5 cellular contexts compared by ENCODE assay signal in genomic region chr6:31817929-31818511, GRCh38. TPM values are rescaled to one million over a fixed set of nuclear protein-coding genes. Genes with fewer than 3 reads are reported as not detected.
DNase-seq lines count a peak whose midpoint lies in the region; ATAC-seq and TF ChIP-seq lines count a peak whose summit lies in the region.
"Not testable (repeated sequence)": the region's sequence is repeated elsewhere in the genome, so short reads cannot be mapped to it uniquely, and the experiment has no call there.

No MANE protein-coding gene starts in this region.

- intact Hi-C loops in psoas muscle (cut with DNase I) = loop anchor here in 1 of 2 donors (10.0 kb wide), 1 partner anchor 1157 kb away; no protein-coding TSS in a partner anchor

- H3K9me3 Mint-ChIP-seq in activated T-cell treated with anti-CD3 and anti-CD28 coated beads, Interleukin-2, amount 50 U/mL, for 72 hours; effector memory CD8-positive, alpha-beta T cell: not testable (repeated sequence)

- H3K27ac ChIP-seq in HUES6 (ENCODE audit: low read depth, low read length) = not testable (repeated sequence)
- H3K27ac ChIP-seq in psoas muscle = peak overlapping the region; percentile 91

- H3K4me3 ChIP-seq in HUES6 (ENCODE audit: low read depth, low read length) (peak overlapping the region; percentile 54), psoas muscle (peak overlapping the region; percentile 73)

- not testable (repeated sequence) for H3K27me3 Mint-ChIP-seq in activated T-cell treated with anti-CD3 and anti-CD28 coated beads, Interleukin-2, amount 50 U/mL, for 72 hours (ENCODE audit: low read depth); effector memory CD8-positive, alpha-beta T cell

- TF ChIP-seq CTCF in psoas muscle (IDR thresholded peaks at IDR 0.05) = not testable (repeated sequence)

- peaks cover 54% of the 10 kb centered on the region for H3K4me1 Mint-ChIP-seq in activated T-cell treated with anti-CD3 and anti-CD28 coated beads, Interleukin-2, amount 50 U/mL, for 72 hours (ENCODE audit: low read depth)
- H3K4me1 Mint-ChIP-seq in effector memory CD8-positive, alpha-beta T cell (ENCODE audit: low read depth in 2 of 2) = peaks cover 38 to 48% of the 10 kb centered on the region in 2 donors

- H3K9me3 ChIP-seq in HUES6 (ENCODE audit: control insufficient read depth, insufficient read depth, low read depth, low read length); psoas muscle: not testable (repeated sequence)

- not testable (repeated sequence) for H3K27me3 ChIP-seq in HUES6 (ENCODE audit: control insufficient read depth, insufficient read depth, low read length); psoas muscle (ENCODE audit: insufficient read depth in 3 of 3, low read length in 2 of 3)

- not testable (repeated sequence) for H3K9ac ChIP-seq in HUES6 (ENCODE audit: low read length)

- ATAC-seq in activated T-cell treated with anti-CD3 and anti-CD28 coated beads, Interleukin-2, amount 50 U/mL, for 72 hours (replicated peaks in 1 of 2); effector memory CD8-positive, alpha-beta T cell (replicated peaks); left lobe of liver; psoas muscle: not testable (repeated sequence)

- peak overlapping the region; percentile 84 to 98 for H3K4me3 Mint-ChIP-seq in activated T-cell treated with anti-CD3 and anti-CD28 coated beads, Interleukin-2, amount 50 U/mL, for 72 hours
- peak overlapping the region; percentile 85 to 86 for H3K4me3 Mint-ChIP-seq in effector memory CD8-positive, alpha-beta T cell

- not testable (repeated sequence) for H3K36me3 ChIP-seq in HUES6 (ENCODE audit: control insufficient read depth, insufficient read depth, low read length); psoas muscle (ENCODE audit: insufficient read depth in 1 of 2, low read depth in 1 of 2)

- DNase-seq in activated T-cell treated with anti-CD3 and anti-CD28 coated beads, Interleukin-2, amount 50 U/mL, for 72 hours = peak in 1 of 2 donors; percentile 32
- DNase-seq in effector memory CD8-positive, alpha-beta T cell; psoas muscle: not testable (repeated sequence)
- peak; percentile 61 for DNase-seq in left lobe of liver (ENCODE audit: low spot score)

- H3K4me1 ChIP-seq in HUES6 (ENCODE audit: control insufficient read depth, insufficient read depth, low read length) (peaks cover 20% of the 10 kb centered on the region), psoas muscle (peaks cover 40% of the 10 kb centered on the region)

- 14 to 26% (median 19%) methylated on average over 8 of the region's 8 CpGs for WGBS in psoas muscle, 3 donors

- H3K36me3 Mint-ChIP-seq in activated T-cell treated with anti-CD3 and anti-CD28 coated beads, Interleukin-2, amount 50 U/mL, for 72 hours (ENCODE audit: insufficient read depth in 2 of 2) = not testable (repeated sequence)
- H3K36me3 Mint-ChIP-seq in effector memory CD8-positive, alpha-beta T cell (ENCODE audit: insufficient read depth) = peaks cover 22% of the 10 kb centered on the region

- H3K27ac Mint-ChIP-seq in activated T-cell treated with anti-CD3 and anti-CD28 coated beads, Interleukin-2, amount 50 U/mL, for 72 hours = peak overlapping the region; percentile 93
- peak overlapping the region; percentile 72 to 82 for H3K27ac Mint-ChIP-seq in effector memory CD8-positive, alpha-beta T cell

RNA-seq across cellular contexts. Expression of gene HSPA1A, which starts 2.7 kb away (rescaled TPM):
- 10 to 100 TPM; 16.5 to 37.6 TPM for total RNA-seq in activated T-cell treated with anti-CD3 and anti-CD28 coated beads, Interleukin-2, amount 50 U/mL, for 72 hours
- total RNA-seq in left lobe of liver = 89.1 TPM
- 100 to 1,000 TPM; 241 to 940 (median 407) TPM for total RNA-seq in psoas muscle
- polyA plus RNA-seq in psoas muscle = 100 to 1,000 TPM in 2 of 3 donors, 10 to 100 TPM in 1; 37.1 to 319 (median 203) TPM

RNA-seq across cellular contexts. Expression of gene HSPA1L, which starts 2.9 kb away (rescaled TPM):
- total RNA-seq in activated T-cell treated with anti-CD3 and anti-CD28 coated beads, Interleukin-2, amount 50 U/mL, for 72 hours = 1 to 10 TPM; 2.9 to 3.1 TPM
- total RNA-seq in left lobe of liver = 0.60 TPM
- total RNA-seq in psoas muscle = 1 to 10 TPM; 2.5 to 6.2 (median 4.4) TPM
- 10 to 100 TPM in 1 of 3 donors, 1 to 10 TPM in 1, under 1 TPM in 1; 0.86 to 23.1 (median 3.3) TPM for polyA plus RNA-seq in psoas muscle

RNA-seq across cellular contexts. Expression of gene HSPA1B, which starts 9.5 kb away (rescaled TPM):
- 10 to 100 TPM; 31.6 to 44.9 TPM for total RNA-seq in activated T-cell treated with anti-CD3 and anti-CD28 coated beads, Interleukin-2, amount 50 U/mL, for 72 hours
- total RNA-seq in left lobe of liver (50.8 TPM), psoas muscle (100 to 1,000 TPM; 199 to 721 (median 347) TPM)
- polyA plus RNA-seq in psoas muscle = 100 to 1,000 TPM in 2 of 3 donors, 10 to 100 TPM in 1; 19.4 to 148 (median 104) TPM

RNA-seq across cellular contexts. Expression of gene LSM2, which starts 11.3 kb away (rescaled TPM):
- 100 to 1,000 TPM; 122 to 123 TPM for total RNA-seq in activated T-cell treated with anti-CD3 and anti-CD28 coated beads, Interleukin-2, amount 50 U/mL, for 72 hours
- 9.8 TPM for total RNA-seq in left lobe of liver
- 10 to 100 TPM; 19.5 to 42.9 (median 28.7) TPM for total RNA-seq in psoas muscle
- 10 to 100 TPM; 35.3 to 92.1 (median 44.2) TPM for polyA plus RNA-seq in psoas muscle

RNA-seq across cellular contexts. Expression of gene VARS1, which starts 22.5 kb away (rescaled TPM):
- total RNA-seq in activated T-cell treated with anti-CD3 and anti-CD28 coated beads, Interleukin-2, amount 50 U/mL, for 72 hours = 100 to 1,000 TPM in 1 of 2 donors, 10 to 100 TPM in 1; 91.3 to 101 TPM
- 52.6 TPM for total RNA-seq in left lobe of liver
- total RNA-seq in psoas muscle = 100 to 1,000 TPM in 1 of 4 donors, 10 to 100 TPM in 3; 53.2 to 108 (median 76.1) TPM
- polyA plus RNA-seq in psoas muscle = 10 to 100 TPM; 43.9 to 70.4 (median 57.4) TPM
